10 cellular contexts compared by ENCODE assay signal in the genomic region with DNA sequence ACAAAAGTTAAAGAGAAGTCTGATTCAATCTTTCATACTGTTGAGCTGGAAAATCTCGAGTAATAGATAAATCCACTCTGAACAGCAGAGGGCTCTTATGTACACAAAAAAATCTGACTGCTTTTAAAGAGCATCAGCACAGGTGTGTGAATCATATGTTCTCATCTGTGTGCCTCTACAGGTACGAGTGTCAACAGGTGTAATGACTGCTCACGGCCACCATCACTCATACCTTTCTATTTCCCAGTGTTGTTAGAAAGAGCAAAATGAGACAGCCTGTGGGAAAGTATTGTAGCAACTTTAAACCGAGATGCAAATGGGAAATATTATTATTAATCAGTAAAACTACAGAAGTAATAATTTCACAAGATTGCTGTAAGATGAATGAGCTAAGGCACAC. TPM values are rescaled to one million over a fixed set of nuclear protein-coding genes. Genes with fewer than 3 reads are reported as not detected.
DNase-seq lines count a peak whose midpoint lies in the region; TF ChIP-seq lines count a peak whose summit lies in the region.
"Had no signal": no experiment of that assay in that cellular context is flagged by ENCODE, and none has a peak within 500 bp of the region (broad histone marks: within the 10 kb centered on the region; RNA-seq: fewer than 3 reads in every experiment).

No MANE protein-coding gene starts in this region.

- H3K27ac ChIP-seq in esophagus squamous epithelium: no peak overlapping the region

- H3K27me3 ChIP-seq in BE2C: no peaks in the 10 kb centered on the region
- no peaks in the 10 kb centered on the region for H3K27me3 ChIP-seq in esophagus squamous epithelium

- DNase-seq in BE2C (no peak), HuH-7 (ENCODE audit: low spot score) (peak; percentile 12), NCI-H774 (lab: John Stamatoyannopoulos, UW) (peak; percentile 24), esophagus squamous epithelium (lab: John Stamatoyannopoulos, UW) (no peak), NCI-H1092 (lab: John Stamatoyannopoulos, UW) (no peak), G401 (ENCODE audit: low spot score) (no peak)
- DNase-seq in NK-92 treated with Interleukin-12 subunit alpha and Interleukin-12 subunit beta, amount 100 ng/mL, for 24 hours (lab: John Stamatoyannopoulos, UW): no peak
- no peak for DNase-seq in stimulated activated CD8-positive, alpha-beta memory T cell treated with anti-CD3 and anti-CD28 coated beads, Interleukin-4, amount 100 ng/mL, for 48 hours
- DNase-seq: activated T-cell treated with anti-CD3 and anti-CD28 coated beads, Interleukin-2, amount 50 U/mL, for 24 hours; CD4-positive, alpha-beta memory T cell had no signal

- H3K36me3 ChIP-seq in BE2C: no peaks in the 10 kb centered on the region
- H3K36me3 ChIP-seq in esophagus squamous epithelium: no peaks in the 10 kb centered on the region

- TF ChIP-seq CTCF in BE2C (IDR thresholded peaks at IDR 0.05; ENCODE audit: low read depth, low read length) (peak; percentile 25), esophagus squamous epithelium (IDR thresholded peaks at IDR 0.05) (peak in 4 of 6 experiments; percentile 26 to 77 (median 40))

- TF ChIP-seq POLR2A in esophagus squamous epithelium (IDR thresholded peaks at IDR 0.05): no peak

- in situ Hi-C loops in G401 (cut with HindIII; ENCODE audit: low sequenced_read_pairs): no loop called here

- H3K4me3 ChIP-seq in BE2C (ENCODE audit: low read depth, low read length) (no peak overlapping the region), esophagus squamous epithelium (no peak overlapping the region)

- peaks cover 5% of the 10 kb centered on the region; the same call in 1 of the 2 replicates for H3K4me1 ChIP-seq in BE2C
- H3K4me1 ChIP-seq in esophagus squamous epithelium: peaks cover 0 to 10% (median 0%) of the 10 kb centered on the region in 3 donors

- no peaks in the 10 kb centered on the region for H3K9me3 ChIP-seq in BE2C
- no peaks in the 10 kb centered on the region for H3K9me3 ChIP-seq in esophagus squamous epithelium

- intact Hi-C loops in esophagus squamous epithelium (cut with DNase I): no loop called here

- 30 to 32% methylated on average over 4 of the region's 4 CpGs for WGBS in esophagus squamous epithelium, 2 donors

RNA-seq across cellular contexts. Expression of a gene that starts 49.0 kb away (rescaled TPM):
- polyA plus RNA-seq in BE2C (2012; ENCODE audit: insufficient read depth, insufficient read length, low read depth): 36.2 TPM
- total RNA-seq in esophagus squamous epithelium: 10 to 100 TPM in 3 of 4 donors, 1 to 10 TPM in 1; 8.3 to 18.1 (median 15.0) TPM
- 2.1 and 4.1 TPM in 2 replicates for total RNA-seq in G401 (2014; rRNA removed; shearing (Covaris generic))

Comparison
In these comparisons a context has a peak if more than half of its experiments do, and no peak if none do; other contexts are left out.
1. DNase-seq: peak in HuH-7 (single experiment) and NCI-H774 (single experiment); none in BE2C (single experiment), esophagus squamous epithelium (single experiment), NCI-H1092 (single experiment), G401 (single experiment), NK-92 treated with Interleukin-12 subunit alpha and Interleukin-12 subunit beta, amount 100 ng/mL, for 24 hours (single experiment) and stimulated activated CD8-positive, alpha-beta memory T cell treated with anti-CD3 and anti-CD28 coated beads, Interleukin-4, amount 100 ng/mL, for 48 hours (single experiment).